ENCODE assay signal across 10 cellular contexts in genomic region chr4:81648576-81649272, GRCh38.
DNase-seq lines count a peak whose midpoint lies in the region; ATAC-seq and TF ChIP-seq lines count a peak whose summit lies in the region.
"Had no signal": no experiment of that assay in that cellular context is flagged by ENCODE, and none has a peak within 500 bp of the region (broad histone marks: within the 10 kb centered on the region; RNA-seq: fewer than 3 reads in every experiment).

No MANE protein-coding gene starts in this region.

- H3K9me3 ChIP-seq in Peyer's patch: no peaks in the 10 kb centered on the region
- no peaks in the 10 kb centered on the region for H3K9me3 ChIP-seq in testis
- H3K9me3 ChIP-seq: SJSA1 had no signal

- peak; percentile 88 for ATAC-seq in HG02970 (IDR thresholded peaks at IDR 0.05; ENCODE audit: low FRiP score, unreplicated experiment)

- 43 to 51% methylated on average over 4 of the region's 4 CpGs for WGBS in testis, 2 donors

- TF ChIP-seq CTCF in Peyer's patch (IDR thresholded peaks at IDR 0.05): no peak
- TF ChIP-seq CTCF in fibroblast of pulmonary artery (IDR thresholded peaks at IDR 0.05; ENCODE audit: low read length, missing control alignments): no peak
- TF ChIP-seq CTCF in testis (IDR thresholded peaks at IDR 0.05): no peak

- H3K27me3 ChIP-seq in Peyer's patch (no peaks in the 10 kb centered on the region), testis (no peaks in the 10 kb centered on the region)
- H3K27me3 ChIP-seq: SJSA1 had no signal

- no peak overlapping the region for H3K4me3 ChIP-seq in Peyer's patch
- no peak overlapping the region for H3K4me3 ChIP-seq in fibroblast of pulmonary artery (replicated peaks; ENCODE audit: low read depth, low read length)
- no peak overlapping the region for H3K4me3 ChIP-seq in testis
- H3K4me3 ChIP-seq: SJSA1 had no signal

- peak; percentile 5 for DNase-seq in DMS53 (lab: John Stamatoyannopoulos, UW)
- DNase-seq in DMS53 treated with DMSO at 0.1 percent for 48 hours (lab: John Stamatoyannopoulos, UW; ENCODE audit: unreplicated experiment): no peak
- DNase-seq in Peyer's patch: peak in 2 of 3 donors; percentile 62 to 69
- peak; percentile 51 for DNase-seq in fibroblast of pulmonary artery (ENCODE audit: low read depth)
- DNase-seq in testis: no peak
- DNase-seq in posterior vena cava (ENCODE audit: low spot score): no peak
- DNase-seq in T1000 (lab: John Stamatoyannopoulos, UW): no peak

- H3K27ac ChIP-seq in Peyer's patch (no peak overlapping the region), testis (no peak overlapping the region)
- H3K27ac ChIP-seq: 22Rv1, SJSA1 had no signal

- intact Hi-C loops in testis (cut with DNase I; ENCODE audit: low total_unique reads): no loop called here
- intact Hi-C loops in posterior vena cava (cut with DNase I): no loop called here

- H3K4me1 ChIP-seq in Peyer's patch (peaks cover 0 to 11% (median 1%) of the 10 kb centered on the region in 4 donors), testis (peaks cover 11% of the 10 kb centered on the region)
- H3K4me1 ChIP-seq: SJSA1 had no signal

- TF ChIP-seq POLR2A in Peyer's patch (IDR thresholded peaks at IDR 0.05) (no peak), testis (IDR thresholded peaks at IDR 0.05) (no peak)

- no peaks in the 10 kb centered on the region for H3K36me3 ChIP-seq in Peyer's patch
- H3K36me3 ChIP-seq in testis (ENCODE audit: low read depth, missing control alignments): no peaks in the 10 kb centered on the region
- H3K36me3 ChIP-seq: SJSA1 had no signal

Comparison
In these comparisons a context has a peak if more than half of its experiments do, and no peak if none do; other contexts are left out.
1. DNase-seq: peak in DMS53 (single experiment), Peyer's patch (2 of 3) and fibroblast of pulmonary artery (single experiment); none in DMS53 treated with DMSO at 0.1 percent for 48 hours (single experiment), testis (single experiment), posterior vena cava (single experiment) and T1000 (single experiment).